ENCODE assay signal across 30 cellular contexts in the genomic region with DNA sequence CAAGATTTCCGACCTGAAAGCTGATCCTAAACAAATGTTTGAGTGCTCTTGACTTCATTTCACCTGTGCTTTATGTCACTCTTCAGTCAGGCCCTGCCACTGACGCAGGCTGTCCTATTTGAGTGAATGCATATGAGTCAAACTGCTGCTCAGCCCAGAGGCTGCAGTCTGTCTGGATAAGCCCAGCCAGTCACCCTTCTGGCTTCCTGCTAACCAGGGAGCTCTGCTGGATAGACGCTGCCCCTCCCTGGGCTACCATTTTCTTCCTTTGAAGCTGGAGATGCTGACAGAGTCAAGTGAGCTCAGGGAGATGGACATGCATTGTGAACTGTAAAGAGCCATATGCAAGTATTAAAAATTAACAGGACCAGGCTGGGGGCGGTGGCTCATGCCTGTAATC. TPM values are rescaled to one million over a fixed set of nuclear protein-coding genes. Genes with fewer than 3 reads are reported as not detected.
DNase-seq lines count a peak whose midpoint lies in the region; ATAC-seq and FAIRE-seq lines count a peak whose summit lies in the region.
"Had no signal": no experiment of that assay in that cellular context is flagged by ENCODE, and none has a peak within 500 bp of the region (broad histone marks: within the 10 kb centered on the region; RNA-seq: fewer than 3 reads in every experiment).

No MANE protein-coding gene starts in this region.

- no peak for ATAC-seq in GM21576 (IDR thresholded peaks at IDR 0.05; ENCODE audit: unreplicated experiment)
- ATAC-seq: activated CD4-positive, CD25-positive, alpha-beta regulatory T cell treated with anti-CD3 and anti-CD28 coated beads, Interleukin-2, amount 50 U/mL, for 24 hours; K562; left lung; sciatic nerve; SK-N-SH treated with all-trans-retinoic acid at 6 μM for 48 hours; T-helper 17 cell had no signal

- DNase-seq in DMS53 (lab: John Stamatoyannopoulos, UW) (peak; percentile 98), NCI-H1092 (lab: John Stamatoyannopoulos, UW) (peak; percentile 30), NCI-H2029 treated with DMSO at 0.1 percent for 48 hours (lab: John Stamatoyannopoulos, UW) (peak; percentile 53), NCI-H748 treated with DMSO at 0.1 percent for 48 hours (lab: John Stamatoyannopoulos, UW) (peak; percentile 66), frontal cortex (ENCODE audit: low spot score in 2 of 2) (no peak), ACHN (no peak)
- no peak for DNase-seq in stimulated activated CD4-positive, alpha-beta T cell treated with anti-CD3 and anti-CD28 coated beads, Interleukin-1b, Interleukin-23, amount 100 ng/mL, for 48 hours
- DNase-seq: activated CD4-positive, alpha-beta memory T cell treated with anti-CD3 and anti-CD28 coated beads for 36 hours; activated CD8-positive, alpha-beta memory T cell treated with anti-CD3 and anti-CD28 coated beads, Interleukin-2, amount 50 U/mL, for 4 hours; activated naive CD4-positive, alpha-beta T cell treated with anti-CD3 and anti-CD28 coated beads, Interleukin-2, amount 50 U/mL, for 16 hours; amygdala; H9; left lung; NCI-H2081 treated with DMSO at 0.1 percent for 48 hours; NCI-H69; OCI-M1; stimulated activated CD4-positive, alpha-beta T cell treated with anti-CD3 and anti-CD28 coated beads, Interleukin-4, amount 100 ng/mL, for 4 hours; stimulated activated naive CD4-positive, alpha-beta T cell; T-helper 17 cell had no signal

- in situ Hi-C loops in ACHN (cut with HindIII; ENCODE audit: low pct_ligation_motif_present, low pct_unique_long_range_greater_than_20kb, low sequenced_read_pairs) = no loop called here

- no peak for FAIRE-seq in frontal cortex (lab: Jason Lieb, UNC)
- FAIRE-seq: K562 had no signal

RNA-seq across cellular contexts. Expression of gene TUNAR, which starts 5.1 kb away (rescaled TPM):
- 7.3 TPM for total RNA-seq in frontal cortex
- total RNA-seq: activated CD4-positive, alpha-beta memory T cell treated with anti-CD3 and anti-CD28 coated beads for 36 hours; chondrocyte; G401; K562; left lung; M059J; mesenteric fat pad; posterior vena cava; sciatic nerve; T-helper 17 cell; urinary bladder had no signal

Comparison
In these comparisons a context has a peak if more than half of its experiments do, and no peak if none do; other contexts are left out.
1. DNase-seq: peak in DMS53 (single experiment), NCI-H1092 (single experiment), NCI-H2029 treated with DMSO at 0.1 percent for 48 hours (single experiment) and NCI-H748 treated with DMSO at 0.1 percent for 48 hours (single experiment); none in stimulated activated CD4-positive, alpha-beta T cell treated with anti-CD3 and anti-CD28 coated beads, Interleukin-1b, Interleukin-23, amount 100 ng/mL, for 48 hours (single experiment), frontal cortex (0 of 2) and ACHN (single experiment).